ENCODE assay signal across 1 cellular context in genomic region chr2:148725569-148725968, GRCh38.
TF ChIP-seq lines count a peak whose summit lies in the region.

No MANE protein-coding gene starts in this region.

TF ChIP-seq in GM23338, 12 proteins besides CTCF, POLR2A, EP300 and RAD21 (continued from another document):
- TF ChIP-seq ZNF462 (CRISPR knock-in tag; IDR thresholded peaks at IDR 0.05) (no peak), REST (IDR thresholded peaks at IDR 0.05; ENCODE audit: unreplicated experiment) (no peak)
